1 cellular context compared by ENCODE assay signal in genomic region chr13:37209621-37210020, GRCh38.
TF ChIP-seq lines count a peak whose summit lies in the region.

No MANE protein-coding gene starts in this region.

TF ChIP-seq in endothelial cell of umbilical vein, 7 proteins besides CTCF, POLR2A, EP300 and RAD21 (continued from another document):
- TF ChIP-seq GATA2 (IDR thresholded peaks at IDR 0.05; ENCODE audit: insufficient read depth, insufficient read length, low read depth, low read length) (peak; percentile 27), MAX (IDR thresholded peaks at IDR 0.05; ENCODE audit: insufficient read depth, insufficient read length) (no peak)
